Comparison of ENCODE assay signal across 12 cellular contexts in the genomic region with DNA sequence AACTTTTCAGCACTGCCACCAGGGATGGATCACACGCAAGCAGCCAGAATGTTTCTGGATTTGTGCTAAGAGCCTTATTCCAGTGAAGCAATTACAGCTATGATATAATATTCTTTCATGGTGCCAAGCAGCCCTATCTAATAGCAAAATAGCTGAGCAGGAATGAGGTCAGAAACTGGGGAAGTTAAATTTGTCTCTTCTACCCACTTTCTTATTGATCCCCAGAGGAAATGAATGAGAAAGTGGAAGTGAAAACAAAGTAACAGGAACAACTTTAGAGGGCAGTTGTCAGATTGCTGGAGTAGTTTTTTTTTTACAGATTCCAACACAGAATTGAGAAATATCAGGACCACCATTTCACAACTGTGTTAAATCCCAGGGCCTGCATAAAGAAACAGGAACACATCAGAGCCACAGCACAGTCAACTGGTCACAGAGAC. TPM values are rescaled to one million over a fixed set of nuclear protein-coding genes. Genes with fewer than 3 reads are reported as not detected.
DNase-seq lines count a peak whose midpoint lies in the region; ATAC-seq and TF ChIP-seq lines count a peak whose summit lies in the region.
"Had no signal": no experiment of that assay in that cellular context is flagged by ENCODE, and none has a peak within 500 bp of the region (broad histone marks: within the 10 kb centered on the region; RNA-seq: fewer than 3 reads in every experiment).

No MANE protein-coding gene starts in this region.

- no peaks in the 10 kb centered on the region for H3K79me2 ChIP-seq in MM.1S (ENCODE audit: low read length)

- TF ChIP-seq POLR2A in esophagus squamous epithelium (IDR thresholded peaks at IDR 0.05): no peak

- H3K4me3 ChIP-seq in MM.1S (ENCODE audit: low read length) (no peak overlapping the region), right atrium auricular region (no peak overlapping the region), colonic mucosa (no peak overlapping the region), esophagus squamous epithelium (no peak overlapping the region)

- H3K27ac ChIP-seq in MM.1S (ENCODE audit: low read length) (no peak overlapping the region), right atrium auricular region (peak overlapping the region; percentile 32 to 40), colonic mucosa (no peak overlapping the region), esophagus squamous epithelium (peak overlapping the region in 2 of 4 donors; percentile 11 to 43)

- H3K27me3 ChIP-seq in MM.1S (replicated peaks; ENCODE audit: insufficient read depth, low read length) (no peaks in the 10 kb centered on the region), right atrium auricular region (no peaks in the 10 kb centered on the region), colonic mucosa (no peaks in the 10 kb centered on the region), esophagus squamous epithelium (no peaks in the 10 kb centered on the region)

- no peaks in the 10 kb centered on the region for H3K27me3 Mint-ChIP-seq in activated T-cell treated with anti-CD3 and anti-CD28 coated beads, Interleukin-2, amount 50 U/mL, for 72 hours (ENCODE audit: low read depth)

- WGBS in esophagus squamous epithelium, 2 donors: 64 to 94% methylated on average over 1 of the region's 1 CpG

- no peak overlapping the region for H2AFZ ChIP-seq in MM.1S (ENCODE audit: low read length)

- in situ Hi-C loops in ACHN (cut with HindIII; ENCODE audit: low pct_ligation_motif_present, low pct_unique_long_range_greater_than_20kb, low sequenced_read_pairs): no loop called here

- CTCF ChIA-PET in GM10248 (lab: Yijun Ruan, JAX): interaction anchor here (0.7 to 1.6 kb wide), 5 partner anchors 9 to 348 kb away, joined by 3 to 4 read pairs (median 3); a partner anchor contains a TSS

- H3K27ac Mint-ChIP-seq in activated T-cell treated with anti-CD3 and anti-CD28 coated beads, Interleukin-2, amount 50 U/mL, for 72 hours: no peak overlapping the region

- H3K4me1 ChIP-seq in MM.1S (ENCODE audit: low read length): 0 out of 2 replicates have a peak, but pooled peaks cover 4% of the 10 kb centered on the region
- H3K4me1 ChIP-seq in right atrium auricular region: no peaks in the 10 kb centered on the region
- H3K4me1 ChIP-seq in colonic mucosa: no peaks in the 10 kb centered on the region
- peaks cover 0 to 5% (median 0%) of the 10 kb centered on the region in 3 donors for H3K4me1 ChIP-seq in esophagus squamous epithelium

- no peaks in the 10 kb centered on the region for H3K9me2 ChIP-seq in MM.1S (replicated peaks; ENCODE audit: insufficient read depth, low read length)

- TF ChIP-seq CTCF in GM10248 (IDR thresholded peaks at IDR 0.05; ENCODE audit: control extremely low read depth, extremely low read depth, low read depth, missing control alignments): no peak
- no peak for TF ChIP-seq CTCF in MM.1S (IDR thresholded peaks at IDR 0.05; ENCODE audit: low read length)
- TF ChIP-seq CTCF in right atrium auricular region (IDR thresholded peaks at IDR 0.05): no peak
- TF ChIP-seq CTCF in colonic mucosa (IDR thresholded peaks at IDR 0.05): no peak
- no peak for TF ChIP-seq CTCF in esophagus squamous epithelium (IDR thresholded peaks at IDR 0.05)

- peak; percentile 86 for ATAC-seq in GM21447 (IDR thresholded peaks at IDR 0.05; ENCODE audit: unreplicated experiment)
- no peak for ATAC-seq in activated T-cell treated with anti-CD3 and anti-CD28 coated beads, Interleukin-2, amount 50 U/mL, for 72 hours (replicated peaks in 1 of 2)

- intact Hi-C loops in colonic mucosa (cut with DNase I) (no loop called here), esophagus squamous epithelium (cut with DNase I) (no loop called here)

- H3K36me3 ChIP-seq in MM.1S (replicated peaks; ENCODE audit: insufficient read depth, low read length) (no peaks in the 10 kb centered on the region), right atrium auricular region (no peaks in the 10 kb centered on the region), colonic mucosa (no peaks in the 10 kb centered on the region), esophagus squamous epithelium (peaks cover 0 to 16% (median 0%) of the 10 kb centered on the region in 3 donors)

- H3K4me2 ChIP-seq in MM.1S (ENCODE audit: low read depth, low read length): peak overlapping the region; percentile 15; the same call in 1 of the 2 replicates

- H3K9ac ChIP-seq in MM.1S (ENCODE audit: low read length) (no peak overlapping the region), colonic mucosa (ENCODE audit: low read depth in 2 of 2, low read length in 2 of 2) (no peak overlapping the region)

- DNase-seq in GM10248 (ENCODE audit: extremely low spot score) (peak; percentile 60), MM.1S (no peak), right atrium auricular region (ENCODE audit: low spot score) (no peak), colonic mucosa (no peak), esophagus squamous epithelium (lab: John Stamatoyannopoulos, UW) (no peak), ACHN (no peak)
- DNase-seq in activated T-cell treated with anti-CD3 and anti-CD28 coated beads, Interleukin-2, amount 50 U/mL, for 72 hours: no peak
- DNase-seq: activated CD4-positive, alpha-beta T cell treated with anti-CD3 and anti-CD28 coated beads, Interleukin-2, amount 50 U/mL, for 4 hours; cortex of kidney; HCEC 1CT; NCI-H2029 treated with DMSO at 0.1 percent for 48 hours had no signal

- H3K4me3 Mint-ChIP-seq in activated T-cell treated with anti-CD3 and anti-CD28 coated beads, Interleukin-2, amount 50 U/mL, for 72 hours: no peak overlapping the region

- peaks cover 15% of the 10 kb centered on the region for H3K4me1 Mint-ChIP-seq in activated T-cell treated with anti-CD3 and anti-CD28 coated beads, Interleukin-2, amount 50 U/mL, for 72 hours (ENCODE audit: low read depth)

- no peaks in the 10 kb centered on the region for H3F3A ChIP-seq in MM.1S (ENCODE audit: insufficient read depth, low read length)

- H3K36me3 Mint-ChIP-seq in activated T-cell treated with anti-CD3 and anti-CD28 coated beads, Interleukin-2, amount 50 U/mL, for 72 hours (ENCODE audit: insufficient read depth in 2 of 2): peaks cover 2 to 6% of the 10 kb centered on the region in 2 donors

- no peaks in the 10 kb centered on the region for H3K9me3 Mint-ChIP-seq in activated T-cell treated with anti-CD3 and anti-CD28 coated beads, Interleukin-2, amount 50 U/mL, for 72 hours

- no peaks in the 10 kb centered on the region for H4K20me1 ChIP-seq in MM.1S (ENCODE audit: insufficient read depth, low read length)

- H3K9me3 ChIP-seq in MM.1S (replicated peaks; ENCODE audit: insufficient read depth, low read length): no peaks in the 10 kb centered on the region
- no peaks in the 10 kb centered on the region for H3K9me3 ChIP-seq in right atrium auricular region
- H3K9me3 ChIP-seq in colonic mucosa: no peaks in the 10 kb centered on the region
- no peaks in the 10 kb centered on the region for H3K9me3 ChIP-seq in esophagus squamous epithelium

- POLR2A ChIA-PET in GM10248 (lab: Yijun Ruan, JAX): no interaction called here

RNA-seq across cellular contexts. Expression of a gene that starts 44.8 kb away (rescaled TPM):
- total RNA-seq in right atrium auricular region (1 to 10 TPM; 2.4 to 3.8 TPM), colonic mucosa (10 to 100 TPM; 20.4 to 30.8 TPM), esophagus squamous epithelium (10 to 100 TPM in 3 of 4 donors, 1 to 10 TPM in 1; 9.3 to 19.8 (median 15.5) TPM)
- total RNA-seq in activated T-cell treated with anti-CD3 and anti-CD28 coated beads, Interleukin-2, amount 50 U/mL, for 72 hours: 10 to 100 TPM; 35.3 to 54.0 TPM

Comparison
In these comparisons a context has a peak if more than half of its experiments do, and no peak if none do; other contexts are left out.
1. H3K27ac ChIP-seq: peak in right atrium auricular region (2 of 2); none in MM.1S (single experiment) and colonic mucosa (single experiment).